22 cellular contexts compared by ENCODE assay signal in the genomic region with DNA sequence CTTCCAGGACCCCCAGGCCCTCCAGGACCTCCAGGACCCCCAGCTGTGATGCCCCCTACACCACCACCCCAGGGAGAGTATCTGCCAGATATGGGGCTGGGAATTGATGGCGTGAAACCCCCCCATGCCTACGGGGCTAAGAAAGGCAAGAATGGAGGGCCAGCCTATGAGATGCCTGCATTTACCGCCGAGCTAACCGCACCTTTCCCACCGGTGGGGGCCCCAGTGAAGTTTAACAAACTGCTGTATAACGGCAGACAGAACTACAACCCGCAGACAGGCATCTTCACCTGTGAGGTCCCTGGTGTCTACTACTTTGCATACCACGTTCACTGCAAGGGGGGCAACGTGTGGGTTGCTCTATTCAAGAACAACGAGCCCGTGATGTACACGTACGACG. TPM values are rescaled to one million over a fixed set of nuclear protein-coding genes. Genes with fewer than 3 reads are reported as not detected.
A peak's percentile ranks its signal among the peaks of the same experiment; 100 is the strongest.
DNase-seq lines count a peak whose midpoint lies in the region; ATAC-seq and TF ChIP-seq lines count a peak whose summit lies in the region.
"Had no signal": no experiment of that assay in that cellular context is flagged by ENCODE, and none has a peak within 500 bp of the region (broad histone marks: within the 10 kb centered on the region; RNA-seq: fewer than 3 reads in every experiment).

No MANE protein-coding gene starts in this region.

- no peaks in the 10 kb centered on the region for H3K9me3 Mint-ChIP-seq in activated T-helper 1 cell treated with anti-CD3 and anti-CD28 coated beads, Interleukin-12 subunit alpha, Interleukin-12 subunit beta, Interleukin-2, Interleukin-4 antibody, amounts not matched to agents 30 ng/mL and 10 ng/mL and 1 ng/mL, durations not matched to agents 14 hours and 24 hours and 36 hours
- H3K9me3 Mint-ChIP-seq: CD8-positive, alpha-beta memory T cell; GM23338; H9 had no signal

- H4K8ac ChIP-seq in neuronal stem cell (ENCODE audit: low read depth, low read length): no peak overlapping the region

- H3K4me1 ChIP-seq in Karpas-422 (ENCODE audit: low read length): peaks cover 5% of the 10 kb centered on the region; the same call in 1 of the 2 replicates
- no peaks in the 10 kb centered on the region for H3K4me1 ChIP-seq in neuronal stem cell (ENCODE audit: control insufficient read depth in 2 of 2, insufficient read depth in 1 of 2, low read depth in 1 of 2, low read length in 2 of 2)
- no peaks in the 10 kb centered on the region for H3K4me1 ChIP-seq in upper lobe of right lung
- H3K4me1 ChIP-seq: BLaER1 had no signal

- H3K23ac ChIP-seq in neuronal stem cell (ENCODE audit: low read depth, low read length, poor library complexity): no peak overlapping the region

- no peaks in the 10 kb centered on the region for H3K79me1 ChIP-seq in neuronal stem cell (ENCODE audit: low read depth, low read length)

- H3K27me3 ChIP-seq in Karpas-422 (ENCODE audit: low read length): no peaks in the 10 kb centered on the region
- no peaks in the 10 kb centered on the region for H3K27me3 ChIP-seq in neuronal stem cell (ENCODE audit: control insufficient read depth in 3 of 3, insufficient read depth in 3 of 3, low read depth in 1 of 3, low read length in 3 of 3)
- no peaks in the 10 kb centered on the region for H3K27me3 ChIP-seq in upper lobe of right lung
- H3K27me3 ChIP-seq: BLaER1 had no signal

- H3K4ac ChIP-seq in neuronal stem cell (ENCODE audit: low read length): no peak overlapping the region

- H3K4me3 Mint-ChIP-seq in activated T-helper 1 cell treated with anti-CD3 and anti-CD28 coated beads, Interleukin-12 subunit alpha, Interleukin-12 subunit beta, Interleukin-2, Interleukin-4 antibody, amounts not matched to agents 30 ng/mL and 10 ng/mL and 1 ng/mL, durations not matched to agents 14 hours and 24 hours and 36 hours: no peak overlapping the region
- H3K4me3 Mint-ChIP-seq: B cell; CD4-positive, CD25-positive, alpha-beta regulatory T cell; CD8-positive, alpha-beta memory T cell; GM23338; H9 had no signal

- ATAC-seq in upper lobe of right lung (peak; percentile 9), HG02571 (IDR thresholded peaks at IDR 0.05; ENCODE audit: unreplicated experiment) (no peak), left cardiac atrium (no peak)
- ATAC-seq: GM12878, GM23338, HCT116 had no signal

- peaks cover 9% of the 10 kb centered on the region for H3K27me3 Mint-ChIP-seq in activated T-helper 1 cell treated with anti-CD3 and anti-CD28 coated beads, Interleukin-12 subunit alpha, Interleukin-12 subunit beta, Interleukin-2, Interleukin-4 antibody, amounts not matched to agents 30 ng/mL and 10 ng/mL and 1 ng/mL, durations not matched to agents 14 hours and 24 hours and 36 hours (ENCODE audit: insufficient read depth)

- no peak overlapping the region for H2BK12ac ChIP-seq in neuronal stem cell (ENCODE audit: low read length)

- no peaks in the 10 kb centered on the region for H4K20me1 ChIP-seq in Karpas-422 (ENCODE audit: insufficient read depth, low read depth, low read length)
- H4K20me1 ChIP-seq: BLaER1 had no signal

- no peaks in the 10 kb centered on the region for H3K9me2 ChIP-seq in Karpas-422 (replicated peaks; ENCODE audit: insufficient read depth, low read length)

- H4K91ac ChIP-seq in neuronal stem cell (ENCODE audit: low read depth, low read length, poor library complexity): no peak overlapping the region

- H3K27ac ChIP-seq in Karpas-422 (ENCODE audit: low read length): no peak overlapping the region
- H3K27ac ChIP-seq in neuronal stem cell (replicated peaks; ENCODE audit: low read length): no peak overlapping the region
- no peak overlapping the region for H3K27ac ChIP-seq in upper lobe of right lung
- H3K27ac ChIP-seq: 22Rv1, BLaER1, C4-2B had no signal

- no peak overlapping the region for H3K4me2 ChIP-seq in Karpas-422 (ENCODE audit: low read depth, low read length, poor library complexity, severe bottlenecking)
- no peak overlapping the region for H3K4me2 ChIP-seq in neuronal stem cell (ENCODE audit: insufficient read depth, low read length, poor library complexity, severe bottlenecking)
- H3K4me2 ChIP-seq: BLaER1, GM23338 had no signal

- H3K14ac ChIP-seq in neuronal stem cell (ENCODE audit: low read length): no peak overlapping the region

- no peak overlapping the region for H3K4me3 ChIP-seq in Karpas-422 (ENCODE audit: low read length)
- no peak overlapping the region for H3K4me3 ChIP-seq in neuronal stem cell (ENCODE audit: low read length in 2 of 2)
- H3K4me3 ChIP-seq in upper lobe of right lung: no peak overlapping the region
- H3K4me3 ChIP-seq: BLaER1, GM12878, GM23338 had no signal

- peak overlapping the region; percentile 61 for H2AK5ac ChIP-seq in neuronal stem cell (ENCODE audit: low read depth, low read length)

- intact Hi-C loops in upper lobe of right lung (cut with DNase I): no loop called here
- intact Hi-C loops in activated T-helper 1 cell treated with anti-CD3 and anti-CD28 coated beads, Interleukin-12 subunit alpha, Interleukin-12 subunit beta, Interleukin-2, Interleukin-4 antibody, amounts not matched to agents 30 ng/mL and 10 ng/mL and 1 ng/mL, durations not matched to agents 14 hours and 24 hours and 36 hours (cut with micrococcal nuclease): no loop called here
- intact Hi-C loops in left cardiac atrium (cut with DNase I): no loop called here

- TF ChIP-seq CTCF in upper lobe of right lung (IDR thresholded peaks at IDR 0.05): no peak

- no peak overlapping the region for H2AFZ ChIP-seq in Karpas-422 (ENCODE audit: low read length)
- no peak overlapping the region for H2AFZ ChIP-seq in neuronal stem cell (ENCODE audit: low read length)
- H2AFZ ChIP-seq: GM23338 had no signal

- no peaks in the 10 kb centered on the region for H3K4me1 Mint-ChIP-seq in activated T-helper 1 cell treated with anti-CD3 and anti-CD28 coated beads, Interleukin-12 subunit alpha, Interleukin-12 subunit beta, Interleukin-2, Interleukin-4 antibody, amounts not matched to agents 30 ng/mL and 10 ng/mL and 1 ng/mL, durations not matched to agents 14 hours and 24 hours and 36 hours (ENCODE audit: low read depth)
- H3K4me1 Mint-ChIP-seq: B cell; CD4-positive, CD25-positive, alpha-beta regulatory T cell; CD8-positive, alpha-beta memory T cell; GM23338; H9 had no signal

- H3K27ac Mint-ChIP-seq in activated T-helper 1 cell treated with anti-CD3 and anti-CD28 coated beads, Interleukin-12 subunit alpha, Interleukin-12 subunit beta, Interleukin-2, Interleukin-4 antibody, amounts not matched to agents 30 ng/mL and 10 ng/mL and 1 ng/mL, durations not matched to agents 14 hours and 24 hours and 36 hours: no peak overlapping the region
- H3K27ac Mint-ChIP-seq: B cell; CD4-positive, CD25-positive, alpha-beta regulatory T cell; CD8-positive, alpha-beta memory T cell; GM23338 had no signal

- H2BK15ac ChIP-seq in neuronal stem cell (ENCODE audit: low read length): no peak overlapping the region

- no peaks in the 10 kb centered on the region for H3K9me3 ChIP-seq in Karpas-422 (ENCODE audit: low read length)
- peaks cover 0 to 1% of the 10 kb centered on the region in 2 donors for H3K9me3 ChIP-seq in neuronal stem cell (replicated peaks in 1 of 2; ENCODE audit: control insufficient read depth in 2 of 2, insufficient read depth in 1 of 2, low read depth in 1 of 2, low read length in 2 of 2)
- no peaks in the 10 kb centered on the region for H3K9me3 ChIP-seq in upper lobe of right lung
- H3K9me3 ChIP-seq: BLaER1 had no signal

- H3K79me2 ChIP-seq in Karpas-422 (ENCODE audit: low read length): no peaks in the 10 kb centered on the region

- DNase-seq in Karpas-422 (peak; percentile 58), NCI-H526 treated with DMSO at 0.1 percent for 48 hours (lab: John Stamatoyannopoulos, UW) (peak; percentile 27), neuronal stem cell (ENCODE audit: low spot score) (no peak), upper lobe of right lung (no peak), SK-N-DZ (ENCODE audit: low spot score) (no peak), left cardiac atrium (no peak)
- DNase-seq in activated T-helper 1 cell treated with anti-CD3 and anti-CD28 coated beads, Interleukin-12 subunit alpha, Interleukin-12 subunit beta, Interleukin-2, Interleukin-4 antibody, amounts not matched to agents 30 ng/mL and 10 ng/mL and 1 ng/mL, durations not matched to agents 14 hours and 24 hours and 36 hours (ENCODE audit: low spot score): no peak
- DNase-seq: CD4-positive, CD25-positive, alpha-beta regulatory T cell; CD8-positive, alpha-beta memory T cell; DMS 273 treated with DMSO at 0.1 percent for 48 hours; DMS79; EL; GDM1; H9 had no signal

- H2BK120ac ChIP-seq in neuronal stem cell (ENCODE audit: low read depth, low read length): no peak overlapping the region

- H3K36me3 Mint-ChIP-seq in activated T-helper 1 cell treated with anti-CD3 and anti-CD28 coated beads, Interleukin-12 subunit alpha, Interleukin-12 subunit beta, Interleukin-2, Interleukin-4 antibody, amounts not matched to agents 30 ng/mL and 10 ng/mL and 1 ng/mL, durations not matched to agents 14 hours and 24 hours and 36 hours (ENCODE audit: low read depth): no peaks in the 10 kb centered on the region
- H3K36me3 Mint-ChIP-seq: CD4-positive, CD25-positive, alpha-beta regulatory T cell had no signal

- H3K36me3 ChIP-seq in Karpas-422 (ENCODE audit: insufficient read depth, low read length) (no peaks in the 10 kb centered on the region), neuronal stem cell (replicated peaks in 1 of 2; ENCODE audit: control insufficient read depth in 2 of 2, insufficient read depth in 2 of 2, low read length in 2 of 2) (no peaks in the 10 kb centered on the region), upper lobe of right lung (no peaks in the 10 kb centered on the region)
- H3K36me3 ChIP-seq: BLaER1 had no signal

- H3K18ac ChIP-seq in neuronal stem cell (ENCODE audit: low read length): peak overlapping the region; percentile 28

- no peak overlapping the region for H2BK5ac ChIP-seq in neuronal stem cell (ENCODE audit: low read length)

- no peak overlapping the region for H3K9ac ChIP-seq in Karpas-422 (ENCODE audit: low read length)
- no peak overlapping the region for H3K9ac ChIP-seq in neuronal stem cell (ENCODE audit: low read depth, low read length, poor library complexity)
- H3K9ac ChIP-seq: BLaER1 had no signal

- WGBS in neuronal stem cell (ENCODE audit: extremely low coverage in 2 of 2, insufficient read length in 2 of 2, insufficient replicate concordance in 1 of 2), 2 donors: no CpG with 5 or more reads among the region's 15 CpGs

RNA-seq across cellular contexts. Expression of gene CMSS1, which starts 22.1 kb away (rescaled TPM):
- total RNA-seq in Karpas-422 (2014; rRNA removed; shearing (Covaris generic); ENCODE audit: low replicate concordance): 32.6 and 41.6 TPM in 2 replicates
- 96.3 TPM for polyA plus RNA-seq in neuronal stem cell (2013, experiment 1 of 2)
- polyA plus RNA-seq in neuronal stem cell (2013, experiment 2 of 2): 93.1 TPM
- total RNA-seq in upper lobe of right lung: 20.6 TPM
- 108 and 121 TPM in 2 replicates for total RNA-seq in activated T-helper 1 cell treated with anti-CD3 and anti-CD28 coated beads, Interleukin-12 subunit alpha, Interleukin-12 subunit beta, Interleukin-2, Interleukin-4 antibody, amounts not matched to agents 30 ng/mL and 10 ng/mL and 1 ng/mL, durations not matched to agents 14 hours and 24 hours and 36 hours
- 79.9 and 84.6 TPM in 2 replicates for polyA plus RNA-seq in SK-N-DZ (2014; cell fraction: cytosol; rRNA removed)
- 45.8 and 51.6 TPM in 2 replicates for polyA plus RNA-seq in SK-N-DZ (2014; cell fraction: nucleus; rRNA removed)
- 10 to 100 TPM; 28.7 to 33.7 TPM for total RNA-seq in left cardiac atrium

Comparison
In these comparisons a context has a peak if more than half of its experiments do, and no peak if none do; other contexts are left out.
1. DNase-seq: peak in Karpas-422 (single experiment) and NCI-H526 treated with DMSO at 0.1 percent for 48 hours (single experiment); none in neuronal stem cell (single experiment), upper lobe of right lung (single experiment), activated T-helper 1 cell treated with anti-CD3 and anti-CD28 coated beads, Interleukin-12 subunit alpha, Interleukin-12 subunit beta, Interleukin-2, Interleukin-4 antibody, amounts not matched to agents 30 ng/mL and 10 ng/mL and 1 ng/mL, durations not matched to agents 14 hours and 24 hours and 36 hours (single experiment), SK-N-DZ (single experiment) and left cardiac atrium (single experiment).